8 cellular contexts compared by ENCODE assay signal in genomic region chr9:89318123-89319014, GRCh38. TPM values are rescaled to one million over a fixed set of nuclear protein-coding genes. Genes with fewer than 3 reads are reported as not detected.
A peak's percentile ranks its signal among the peaks of the same experiment; 100 is the strongest.
DNase-seq lines count a peak whose midpoint lies in the region; ATAC-seq and TF ChIP-seq lines count a peak whose summit lies in the region.

Gene SECISBP2 (plus strand): TSS chr9:89318500. CDS start chr9:89318577, 77 bp downstream.

- intact Hi-C loops in Panc1 (cut with micrococcal nuclease; ENCODE audit: unreplicated experiment), result no loop called here

- peak within 1 kb of the TSS; percentile 88 for H3K4me3 Mint-ChIP-seq in activated T-cell treated with anti-CD3 and anti-CD28 coated beads, Interleukin-2, amount 50 U/mL, for 4 hours

- H3K4me1 ChIP-seq in DND-41 (ENCODE audit: insufficient read depth, low read length) (peaks cover 76% of the 10 kb centered on the region), KMS-11 (ENCODE audit: low read depth, poor library complexity, severe bottlenecking) (peaks cover 88% of the 10 kb centered on the region), Panc1 (ENCODE audit: control insufficient read depth, insufficient read depth, low read length) (peaks cover 29% of the 10 kb centered on the region), esophagus (ENCODE audit: control insufficient read depth in 2 of 2, insufficient read depth in 2 of 2, low read length in 1 of 2) (no peaks in the 10 kb centered on the region), muscle layer of colon (ENCODE audit: insufficient read depth, low read length) (peaks cover 30% of the 10 kb centered on the region)

- peaks cover 71% of the 10 kb centered on the region for H3K4me1 Mint-ChIP-seq in activated T-cell treated with anti-CD3 and anti-CD28 coated beads, Interleukin-2, amount 50 U/mL, for 4 hours (ENCODE audit: low read depth)

- POLR2A ChIA-PET in Panc1 (lab: Charles Lee), result no interaction called here

- 0% methylated on average over 79 to 91 of the region's 91 CpGs for WGBS in esophagus, 2 donors

- H3K9ac ChIP-seq in DND-41 (ENCODE audit: low read depth, low read length) (peak within 1 kb of the TSS; percentile 90), KMS-11 (peak within 1 kb of the TSS; percentile 86), muscle layer of colon (ENCODE audit: low read length) (peak within 1 kb of the TSS; percentile 82)

- H4K20me1 ChIP-seq in DND-41 (ENCODE audit: insufficient read depth, low read length) (peaks cover 27% of the 10 kb centered on the region), KMS-11 (ENCODE audit: insufficient read depth) (peaks cover 14% of the 10 kb centered on the region)

- peaks cover 52% of the 10 kb centered on the region for H3K36me3 Mint-ChIP-seq in activated T-cell treated with anti-CD3 and anti-CD28 coated beads, Interleukin-2, amount 50 U/mL, for 4 hours (ENCODE audit: insufficient read depth)

- in situ Hi-C loops in Panc1 (cut with HindIII; ENCODE audit: low pct_unique_long_range_greater_than_20kb, low sequenced_read_pairs), result no loop called here

- H2AFZ ChIP-seq in DND-41 (ENCODE audit: low read depth, low read length) (peak within 1 kb of the TSS; percentile 73), KMS-11 (ENCODE audit: low read depth) (peak within 1 kb of the TSS; percentile 29)

- DNase-seq in DND-41, result peak; percentile 93
- DNase-seq in Panc1 (ENCODE audit: low read depth, low spot score), result peak; percentile 80
- DNase-seq in activated T-cell treated with anti-CD3 and anti-CD28 coated beads, Interleukin-2, amount 50 U/mL, for 4 hours, result peak; percentile 93
- peak; percentile 86 for DNase-seq in stimulated activated CD8-positive, alpha-beta memory T cell treated with anti-CD3 and anti-CD28 coated beads, Interleukin-7, amount 100 ng/mL, for 24 hours (ENCODE audit: low read depth)

- peak within 1 kb of the TSS; percentile 75 to 77 for H3K4me3 ChIP-seq in DND-41 (ENCODE audit: low read depth in 1 of 2, low read length in 2 of 2)
- H3K4me3 ChIP-seq in KMS-11 (IDR thresholded peaks at IDR 0.05; ENCODE audit: insufficient read depth, low read depth, low read length), result peak within 1 kb of the TSS; percentile 6
- H3K4me3 ChIP-seq in Panc1 (ENCODE audit: low read depth in 2 of 2, low read length in 2 of 2), result peak within 1 kb of the TSS; percentile 47 to 63
- peak within 1 kb of the TSS; percentile 71 to 90 for H3K4me3 ChIP-seq in esophagus (ENCODE audit: low read depth in 1 of 2, low read length in 2 of 2)
- peak within 1 kb of the TSS; percentile 65 to 69 for H3K4me3 ChIP-seq in muscle layer of colon (ENCODE audit: low read depth in 1 of 2, low read length in 2 of 2)

- H3K9me3 Mint-ChIP-seq in activated T-cell treated with anti-CD3 and anti-CD28 coated beads, Interleukin-2, amount 50 U/mL, for 4 hours, result no peaks in the 10 kb centered on the region

- CTCF ChIA-PET in Panc1 (lab: Charles Lee), result interaction anchor here (0.6 kb wide), 2 partner anchors 230 to 246 kb away, joined by 3 to 5 read pairs; no protein-coding TSS in a partner anchor

- H3K4me2 ChIP-seq in DND-41 (ENCODE audit: insufficient read depth, low read length) (peak within 1 kb of the TSS; percentile 70), KMS-11 (peak within 1 kb of the TSS; percentile 84)

- TF ChIP-seq CTCF in DND-41 (IDR thresholded peaks at IDR 0.05; ENCODE audit: borderline replicate concordance, extremely low read depth, low read length, poor library complexity, severe bottlenecking) (peak; percentile 82), KMS-11 (conservative IDR thresholded peaks at IDR 0.05; ENCODE audit: low read depth, low read length) (no peak), Panc1 (IDR thresholded peaks at IDR 0.05) (peak; percentile 78)

- H3K79me2 ChIP-seq in DND-41 (ENCODE audit: insufficient read depth, low read length), result peaks cover 94% of the 10 kb centered on the region
- peaks cover 90% of the 10 kb centered on the region for H3K79me2 ChIP-seq in KMS-11 (ENCODE audit: insufficient read depth, low read depth)

- no TSS peak for BruUV-seq in Panc1 (replicated peaks; lab: Mats Ljungman, UMichigan)

- H3K36me3 ChIP-seq in DND-41 (ENCODE audit: insufficient read depth, low read length) (peaks cover 73% of the 10 kb centered on the region), KMS-11 (ENCODE audit: insufficient read depth) (peaks cover 21% of the 10 kb centered on the region; the same call in 1 of the 2 replicates), Panc1 (ENCODE audit: control insufficient read depth, insufficient read depth, low read length) (peaks cover 36% of the 10 kb centered on the region), esophagus (ENCODE audit: control insufficient read depth in 2 of 2, insufficient read depth in 2 of 2, low read length in 1 of 2) (no peaks in the 10 kb centered on the region), muscle layer of colon (ENCODE audit: insufficient read depth, low read length) (no peaks in the 10 kb centered on the region)

- no peaks in the 10 kb centered on the region for H3K27me3 ChIP-seq in DND-41 (ENCODE audit: insufficient read depth, low read length, poor library complexity)
- no peaks in the 10 kb centered on the region for H3K27me3 ChIP-seq in KMS-11 (ENCODE audit: insufficient read depth, low read depth)
- H3K27me3 ChIP-seq in Panc1 (ENCODE audit: control insufficient read depth, insufficient read depth, low read length), result no peaks in the 10 kb centered on the region
- H3K27me3 ChIP-seq in esophagus (ENCODE audit: control insufficient read depth in 1 of 2, insufficient read depth in 2 of 2, low read length in 2 of 2), result no peaks in the 10 kb centered on the region
- no peaks in the 10 kb centered on the region for H3K27me3 ChIP-seq in muscle layer of colon (ENCODE audit: control insufficient read depth in 1 of 2, insufficient read depth in 2 of 2, low read length in 2 of 2)

- ATAC-seq in DND-41 (ENCODE audit: insufficient read depth, low read depth), result peak; percentile 86
- ATAC-seq in GM21737 (IDR thresholded peaks at IDR 0.05; ENCODE audit: unreplicated experiment), result peak; percentile 90
- peak; percentile 97 for ATAC-seq in Panc1
- peak; percentile 94 to 96 for ATAC-seq in activated T-cell treated with anti-CD3 and anti-CD28 coated beads, Interleukin-2, amount 50 U/mL, for 4 hours

- H3K27me3 Mint-ChIP-seq in activated T-cell treated with anti-CD3 and anti-CD28 coated beads, Interleukin-2, amount 50 U/mL, for 4 hours (ENCODE audit: low read depth), result no peaks in the 10 kb centered on the region

- H3K9me3 ChIP-seq in DND-41 (ENCODE audit: insufficient read depth, low read length, severe bottlenecking) (no peaks in the 10 kb centered on the region), Panc1 (ENCODE audit: control insufficient read depth, insufficient read depth, low read depth, low read length) (no peaks in the 10 kb centered on the region), esophagus (ENCODE audit: control insufficient read depth in 2 of 2, insufficient read depth in 1 of 2, low read depth in 1 of 2, low read length in 1 of 2) (no peaks in the 10 kb centered on the region), muscle layer of colon (ENCODE audit: low read length) (no peaks in the 10 kb centered on the region)

- H3K27ac ChIP-seq in DND-41 (ENCODE audit: low read length), result peak within 1 kb of the TSS; percentile 93
- peak within 1 kb of the TSS; percentile 91 for H3K27ac ChIP-seq in KMS-11
- peak within 1 kb of the TSS; percentile 95 for H3K27ac ChIP-seq in Panc1 (ENCODE audit: low read length)
- H3K27ac ChIP-seq in esophagus (ENCODE audit: low read depth in 2 of 2, low read length in 1 of 2), result peak within 1 kb of the TSS; percentile 100
- H3K27ac ChIP-seq in muscle layer of colon (ENCODE audit: low read depth, low read length), result peak within 1 kb of the TSS; percentile 92

RNA-seq across cellular contexts. Expression of gene SECISBP2, which starts in this region (rescaled TPM):
- 17.7 TPM for total RNA-seq in Panc1 (2021; ENCODE audit: unreplicated experiment)
- 16.7 TPM for polyA plus RNA-seq in Panc1 (2012; ENCODE audit: insufficient read length)
- total RNA-seq in activated T-cell treated with anti-CD3 and anti-CD28 coated beads, Interleukin-2, amount 50 U/mL, for 4 hours, result 10 to 100 TPM; 34.7 to 36.3 (median 35.1) TPM
- 10 to 100 TPM; 14.0 to 16.0 TPM for polyA plus RNA-seq in esophagus

Comparison
In these comparisons a context has a peak if more than half of its experiments do, and no peak if none do; other contexts are left out.
1. Peak in every context shown above with its lines: DNase-seq, ATAC-seq, H3K4me3 ChIP-seq and H3K27ac ChIP-seq.
2. H3K4me3 ChIP-seq: peak in every context shown above with its lines; median percentile 80 in esophagus; 76 in DND-41; 67 in muscle layer of colon; 55 in Panc1; 6 in KMS-11.